Comparison of ENCODE assay signal across 12 cellular contexts in the genomic region with DNA sequence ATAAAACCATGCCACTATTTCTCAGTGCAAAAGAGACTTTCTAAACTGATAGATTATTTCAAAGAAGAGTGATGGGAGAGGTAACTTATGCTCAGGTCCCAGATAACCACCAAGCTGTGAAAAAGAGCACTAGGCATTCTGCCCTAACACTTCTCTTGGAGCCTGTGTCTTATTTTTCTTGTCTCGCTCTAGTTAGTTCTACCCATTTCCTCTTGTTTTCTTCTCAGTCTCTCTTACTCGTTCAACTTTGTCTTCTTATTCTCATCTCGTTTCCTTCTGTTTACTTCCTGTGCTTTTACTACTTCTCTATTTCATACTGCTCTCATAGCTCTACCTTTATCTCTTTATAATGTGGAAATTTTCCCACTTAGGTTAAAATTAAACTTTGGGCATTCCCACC.
DNase-seq lines count a peak whose midpoint lies in the region; ATAC-seq and TF ChIP-seq lines count a peak whose summit lies in the region.
"Had no signal": no experiment of that assay in that cellular context is flagged by ENCODE, and none has a peak within 500 bp of the region (broad histone marks: within the 10 kb centered on the region; RNA-seq: fewer than 3 reads in every experiment).

No MANE protein-coding gene starts in this region.

- H3K36me3 Mint-ChIP-seq in GM23338 (ENCODE audit: low read depth) (peaks cover 63% of the 10 kb centered on the region), progenitor cell of endocrine pancreas (ENCODE audit: insufficient read depth) (peaks cover 33% of the 10 kb centered on the region), endothelial cell (ENCODE audit: low read depth, unreplicated experiment) (peaks cover 21% of the 10 kb centered on the region)

- H3K27ac Mint-ChIP-seq in GM23338 (peak overlapping the region; percentile 1), progenitor cell of endocrine pancreas (peak overlapping the region; percentile 0), endothelial cell (ENCODE audit: unreplicated experiment) (no peak overlapping the region)

- H3K79me2 ChIP-seq in GM23338 (replicated peaks; ENCODE audit: insufficient read depth) = no peaks in the 10 kb centered on the region
- H3K79me2 ChIP-seq: parathyroid adenoma had no signal

- H3K36me3 ChIP-seq in GM23338 (ENCODE audit: insufficient read depth) = peaks cover 10% of the 10 kb centered on the region; the same call in 1 of the 2 replicates

- DNase-seq in NOMO-1 treated with DMSO at 0.1 percent for 48 hours (lab: John Stamatoyannopoulos, UW; ENCODE audit: unreplicated experiment) = peak; percentile 77
- no peak for DNase-seq in NOMO-1 treated with dmso at 0.1 percent for 144 hours (lab: John Stamatoyannopoulos, UW; ENCODE audit: unreplicated experiment)
- DNase-seq in GM23338 (ENCODE audit: low spot score) = no peak
- peak; percentile 52 for DNase-seq in NB4 (ENCODE audit: low read depth)
- no peak for DNase-seq in progenitor cell of endocrine pancreas (ENCODE audit: low spot score, unreplicated experiment)
- DNase-seq in NCI-H2227 (lab: John Stamatoyannopoulos, UW; ENCODE audit: unreplicated experiment) = no peak
- no peak for DNase-seq in activated naive CD4-positive, alpha-beta T cell treated with anti-CD3 and anti-CD28 coated beads, Interleukin-2, amount 50 U/mL, for 16 hours
- DNase-seq in endothelial cell (ENCODE audit: low spot score) = no peak
- DNase-seq: adrenal gland had no signal

- ATAC-seq in GM23338 = no peak

- H3K4me1 Mint-ChIP-seq in GM23338 (peaks cover 30% of the 10 kb centered on the region), progenitor cell of endocrine pancreas (ENCODE audit: low read depth) (peaks cover 6% of the 10 kb centered on the region), endothelial cell (ENCODE audit: unreplicated experiment) (peaks cover 17% of the 10 kb centered on the region)

- no peak overlapping the region for H2AFZ ChIP-seq in GM23338
- H2AFZ ChIP-seq: parathyroid adenoma had no signal

- peak overlapping the region; percentile 24; the same call in 1 of the 2 replicates for H3K27ac ChIP-seq in GM23338 (ENCODE audit: low read depth)
- H3K27ac ChIP-seq: 22Rv1, adrenal gland, epithelial cell of prostate, parathyroid adenoma had no signal

- H3K4me3 ChIP-seq in GM23338 (no peak overlapping the region), NB4 (ENCODE audit: low read depth, low read length) (peak overlapping the region; percentile 57)
- H3K4me3 ChIP-seq: adrenal gland had no signal

- H3K4me1 ChIP-seq in GM23338 (ENCODE audit: insufficient read depth) = peaks cover 28% of the 10 kb centered on the region
- H3K4me1 ChIP-seq: adrenal gland, parathyroid adenoma had no signal

- no peak for TF ChIP-seq POLR2A in NB4 (IDR thresholded peaks at IDR 0.05; ENCODE audit: extremely low read depth, insufficient read length)

- H3K4me3 Mint-ChIP-seq in GM23338 = no peak overlapping the region
- no peak overlapping the region for H3K4me3 Mint-ChIP-seq in progenitor cell of endocrine pancreas (ENCODE audit: low read depth)
- no peak overlapping the region for H3K4me3 Mint-ChIP-seq in endothelial cell (ENCODE audit: unreplicated experiment)

- no peaks in the 10 kb centered on the region for H3K9me3 Mint-ChIP-seq in GM23338
- H3K9me3 Mint-ChIP-seq in progenitor cell of endocrine pancreas (ENCODE audit: low read depth) = no peaks in the 10 kb centered on the region
- H3K9me3 Mint-ChIP-seq in endothelial cell (ENCODE audit: unreplicated experiment) = no peaks in the 10 kb centered on the region

- no peaks in the 10 kb centered on the region; the same call in 1 of the 2 replicates for H4K20me1 ChIP-seq in GM23338 (replicated peaks; ENCODE audit: insufficient read depth)

- no peak overlapping the region for H3K4me2 ChIP-seq in GM23338

- H3K27me3 Mint-ChIP-seq in GM23338 (ENCODE audit: insufficient read depth, low read depth, poor library complexity) (no peaks in the 10 kb centered on the region), progenitor cell of endocrine pancreas (no peaks in the 10 kb centered on the region), endothelial cell (ENCODE audit: unreplicated experiment) (peaks cover 6% of the 10 kb centered on the region)

- no peaks in the 10 kb centered on the region for H3K27me3 ChIP-seq in GM23338 (ENCODE audit: insufficient read depth)
- H3K27me3 ChIP-seq: adrenal gland had no signal

- no peaks in the 10 kb centered on the region for H3F3A ChIP-seq in GM23338 (replicated peaks; ENCODE audit: low read depth)

- TF ChIP-seq CTCF in GM23338 (conservative IDR thresholded peaks at IDR 0.05; ENCODE audit: low read depth in 2 of 2) = no peak
- no peak for TF ChIP-seq CTCF in NB4 (IDR thresholded peaks at IDR 0.05; ENCODE audit: low read depth, low read length)
- TF ChIP-seq CTCF in progenitor cell of endocrine pancreas (IDR thresholded peaks at IDR 0.05; ENCODE audit: unreplicated experiment) = no peak
- no peak for TF ChIP-seq CTCF in endothelial cell (IDR thresholded peaks at IDR 0.05; ENCODE audit: unreplicated experiment)

- H3K9me2 ChIP-seq in GM23338 (ENCODE audit: insufficient read depth) = no peaks in the 10 kb centered on the region

TF ChIP-seq in GM23338, 12 proteins besides CTCF, POLR2A, EP300 and RAD21 (continues in another document):
- TF ChIP-seq STAT1 (IDR thresholded peaks at IDR 0.05; ENCODE audit: unreplicated experiment) (no peak), ZNF114 (CRISPR knock-in tag; IDR thresholded peaks at IDR 0.05) (no peak), ZNF331 (CRISPR knock-in tag; IDR thresholded peaks at IDR 0.05; ENCODE audit: low read depth) (no peak), EZH2phosphoT487 (IDR thresholded peaks at IDR 0.05; ENCODE audit: unreplicated experiment) (no peak), CREB1 (CRISPR knock-in tag; IDR thresholded peaks at IDR 0.05; ENCODE audit: low read depth) (no peak), POLR2AphosphoS5 (IDR thresholded peaks at IDR 0.05; ENCODE audit: low read depth) (no peak), EZH2 (IDR thresholded peaks at IDR 0.05; ENCODE audit: low read depth, unreplicated experiment) (no peak), JUNB (IDR thresholded peaks at IDR 0.05; ENCODE audit: unreplicated experiment) (no peak)
- TF ChIP-seq, protein P1, sequence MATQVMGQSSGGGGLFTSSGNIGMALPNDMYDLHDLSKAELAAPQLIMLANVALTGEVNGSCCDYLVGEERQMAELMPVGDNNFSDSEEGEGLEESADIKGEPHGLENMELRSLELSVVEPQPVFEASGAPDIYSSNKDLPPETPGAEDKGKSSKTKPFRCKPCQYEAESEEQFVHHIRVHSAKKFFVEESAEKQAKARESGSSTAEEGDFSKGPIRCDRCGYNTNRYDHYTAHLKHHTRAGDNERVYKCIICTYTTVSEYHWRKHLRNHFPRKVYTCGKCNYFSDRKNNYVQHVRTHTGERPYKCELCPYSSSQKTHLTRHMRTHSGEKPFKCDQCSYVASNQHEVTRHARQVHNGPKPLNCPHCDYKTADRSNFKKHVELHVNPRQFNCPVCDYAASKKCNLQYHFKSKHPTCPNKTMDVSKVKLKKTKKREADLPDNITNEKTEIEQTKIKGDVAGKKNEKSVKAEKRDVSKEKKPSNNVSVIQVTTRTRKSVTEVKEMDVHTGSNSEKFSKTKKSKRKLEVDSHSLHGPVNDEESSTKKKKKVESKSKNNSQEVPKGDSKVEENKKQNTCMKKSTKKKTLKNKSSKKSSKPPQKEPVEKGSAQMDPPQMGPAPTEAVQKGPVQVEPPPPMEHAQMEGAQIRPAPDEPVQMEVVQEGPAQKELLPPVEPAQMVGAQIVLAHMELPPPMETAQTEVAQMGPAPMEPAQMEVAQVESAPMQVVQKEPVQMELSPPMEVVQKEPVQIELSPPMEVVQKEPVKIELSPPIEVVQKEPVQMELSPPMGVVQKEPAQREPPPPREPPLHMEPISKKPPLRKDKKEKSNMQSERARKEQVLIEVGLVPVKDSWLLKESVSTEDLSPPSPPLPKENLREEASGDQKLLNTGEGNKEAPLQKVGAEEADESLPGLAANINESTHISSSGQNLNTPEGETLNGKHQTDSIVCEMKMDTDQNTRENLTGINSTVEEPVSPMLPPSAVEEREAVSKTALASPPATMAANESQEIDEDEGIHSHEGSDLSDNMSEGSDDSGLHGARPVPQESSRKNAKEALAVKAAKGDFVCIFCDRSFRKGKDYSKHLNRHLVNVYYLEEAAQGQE (IDR thresholded peaks at IDR 0.05; ENCODE audit: unreplicated experiment) = no peak
- TF ChIP-seq, protein P2, sequence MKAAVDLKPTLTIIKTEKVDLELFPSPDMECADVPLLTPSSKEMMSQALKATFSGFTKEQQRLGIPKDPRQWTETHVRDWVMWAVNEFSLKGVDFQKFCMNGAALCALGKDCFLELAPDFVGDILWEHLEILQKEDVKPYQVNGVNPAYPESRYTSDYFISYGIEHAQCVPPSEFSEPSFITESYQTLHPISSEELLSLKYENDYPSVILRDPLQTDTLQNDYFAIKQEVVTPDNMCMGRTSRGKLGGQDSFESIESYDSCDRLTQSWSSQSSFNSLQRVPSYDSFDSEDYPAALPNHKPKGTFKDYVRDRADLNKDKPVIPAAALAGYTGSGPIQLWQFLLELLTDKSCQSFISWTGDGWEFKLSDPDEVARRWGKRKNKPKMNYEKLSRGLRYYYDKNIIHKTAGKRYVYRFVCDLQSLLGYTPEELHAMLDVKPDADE (IDR thresholded peaks at IDR 0.05) = no peak

Comparison
In these comparisons a context has a peak if more than half of its experiments do, and no peak if none do; other contexts are left out.
1. DNase-seq: peak in NOMO-1 treated with DMSO at 0.1 percent for 48 hours (single experiment) and NB4 (single experiment); none in NOMO-1 treated with dmso at 0.1 percent for 144 hours (single experiment), GM23338 (single experiment), progenitor cell of endocrine pancreas (single experiment), NCI-H2227 (single experiment), activated naive CD4-positive, alpha-beta T cell treated with anti-CD3 and anti-CD28 coated beads, Interleukin-2, amount 50 U/mL, for 16 hours (single experiment) and endothelial cell (single experiment).